23 cellular contexts compared by ENCODE assay signal in the genomic region with DNA sequence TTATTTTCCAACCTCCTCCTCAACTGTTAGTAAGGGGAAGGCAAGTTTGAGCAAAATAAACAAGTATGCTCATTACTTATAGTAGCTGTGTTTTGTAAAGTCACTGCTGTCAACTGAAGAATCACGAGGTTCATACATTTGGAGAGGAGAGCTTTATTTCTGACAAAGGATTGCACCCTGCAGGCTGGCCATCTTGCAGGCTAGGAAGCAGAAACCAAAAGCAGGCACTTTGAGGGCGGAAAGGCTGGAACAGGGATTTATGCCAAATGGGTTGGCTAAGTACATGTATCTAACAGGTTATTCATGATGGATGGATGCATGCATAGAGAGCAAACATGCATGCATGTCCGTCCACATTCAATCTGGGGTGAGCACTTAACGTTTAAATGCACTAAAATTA.
"Had no signal": no experiment of that assay in that cellular context is flagged by ENCODE, and none has a peak within 500 bp of the region (broad histone marks: within the 10 kb centered on the region; RNA-seq: fewer than 3 reads in every experiment).

No MANE protein-coding gene starts in this region.

- H3K4me1 ChIP-seq: esophagus muscularis mucosa, gastroesophageal sphincter, heart left ventricle, left lung, lower lobe of right lung had no signal

- H3K27ac ChIP-seq: coronary artery, dorsolateral prefrontal cortex, esophagus muscularis mucosa, foreskin keratinocyte, gastroesophageal sphincter, heart left ventricle, hepatocyte, left lung, lower lobe of right lung had no signal

- ATAC-seq: foreskin keratinocyte, gastroesophageal sphincter, heart left ventricle, left cardiac atrium, left lung, left ventricle myocardium superior, lower lobe of right lung, mucosa of descending colon had no signal

- H3K79me2 ChIP-seq: hepatocyte had no signal

- H3K9me3 ChIP-seq: lower lobe of right lung had no signal

- H2AFZ ChIP-seq: hepatocyte had no signal

- H3K36me3 ChIP-seq: esophagus muscularis mucosa, gastroesophageal sphincter, heart left ventricle, left lung, lower lobe of right lung had no signal

- DNase-seq: dermis blood vessel endothelial cell; effector CD4-positive, alpha-beta T cell; effector memory CD4-positive, alpha-beta T cell; foreskin keratinocyte; heart left ventricle; hypothalamus; left cardiac atrium; left lung; left ventricle myocardium superior; lower lobe of right lung; mesenchymal stem cell; mucosa of descending colon; naive B cell had no signal

- FAIRE-seq: colon, endothelial cell of umbilical vein, frontal cortex, islet of Langerhans, keratinocyte had no signal

- H3K4me2 ChIP-seq: hepatocyte had no signal

- H3K4me3 ChIP-seq: coronary artery, dorsolateral prefrontal cortex, esophagus muscularis mucosa, gastroesophageal sphincter, heart left ventricle, hepatocyte, left lung, lower lobe of right lung, mucosa of descending colon had no signal

- H3K27me3 ChIP-seq: dorsolateral prefrontal cortex, heart left ventricle, hepatocyte had no signal
